ENCODE assay signal across 8 cellular contexts in genomic region chr5:50441479-50441815, GRCh38. TPM values are rescaled to one million over a fixed set of nuclear protein-coding genes. Genes with fewer than 3 reads are reported as not detected.
A peak's percentile ranks its signal among the peaks of the same experiment; 100 is the strongest.
DNase-seq lines count a peak whose midpoint lies in the region; ATAC-seq and TF ChIP-seq lines count a peak whose summit lies in the region.

No MANE protein-coding gene starts in this region.

- H3K9me3 Mint-ChIP-seq in activated CD4-positive, alpha-beta T cell treated with anti-CD3 and anti-CD28 coated beads for 36 hours (ENCODE audit: low read depth): peaks cover under 1% of the 10 kb centered on the region
- H3K9me3 Mint-ChIP-seq in activated B cell treated with CpG ODN at 0.5 μM for 24 hours: no peaks in the 10 kb centered on the region
- no peaks in the 10 kb centered on the region for H3K9me3 Mint-ChIP-seq in stimulated activated naive B cell treated with anti-CD40 and anti-IgM and Interleukin-4, amounts not matched to agents 10 μg/mL and 1 μg/mL and 100 μg/mL, for 72 hours

- TF ChIP-seq CTCF in activated B cell treated with CpG ODN at 0.5 μM for 24 hours (IDR thresholded peaks at IDR 0.05) (no peak), GM10266 (IDR thresholded peaks at IDR 0.05; ENCODE audit: control insufficient read depth, insufficient read depth, low read depth, missing control alignments) (no peak)

- intact Hi-C loops in activated CD4-positive, alpha-beta T cell treated with anti-CD3 and anti-CD28 coated beads for 36 hours (cut with DNase I, micrococcal nuclease): loop anchor here (1.0 to 5.0 kb wide), 7 partner anchors 153 to 309 kb away; partner anchors contain the start of gene PARP8 (in 1 of the 2)
- intact Hi-C loops in activated B cell treated with CpG ODN at 0.5 μM for 24 hours (cut with micrococcal nuclease): loop anchor here (1.0 to 5.0 kb wide), 5 partner anchors 25 to 416 kb away; partner anchors contain the start of gene PARP8

- ATAC-seq in activated CD4-positive, alpha-beta T cell treated with anti-CD3 and anti-CD28 coated beads for 36 hours: no peak
- ATAC-seq in activated B cell treated with CpG ODN at 0.5 μM for 24 hours (ENCODE audit: low read depth): peak; percentile 5
- no peak for ATAC-seq in stimulated activated naive B cell treated with anti-CD40 and anti-IgM and Interleukin-4, amounts not matched to agents 10 μg/mL and 1 μg/mL and 100 μg/mL, for 72 hours (replicated peaks)

- CTCF ChIA-PET in activated CD4-positive, alpha-beta T cell treated with anti-CD3 and anti-CD28 coated beads for 36 hours (lab: Charles Lee): interaction anchor here (1.0 to 1.1 kb wide), 2 partner anchors 14 to 310 kb away, joined by 3 read pairs; no protein-coding TSS in a partner anchor
- CTCF ChIA-PET in activated B cell treated with CpG ODN at 0.5 μM for 24 hours (lab: Charles Lee): interaction anchor here (1.1 to 2.8 kb wide), 3 partner anchors 11 to 280 kb away, joined by 3 to 12 read pairs (median 4); no protein-coding TSS in a partner anchor

- H3K36me3 Mint-ChIP-seq in activated CD4-positive, alpha-beta T cell treated with anti-CD3 and anti-CD28 coated beads for 36 hours (ENCODE audit: low read depth): peaks cover 10% of the 10 kb centered on the region
- peaks cover 2% of the 10 kb centered on the region for H3K36me3 Mint-ChIP-seq in activated B cell treated with CpG ODN at 0.5 μM for 24 hours (ENCODE audit: low read depth)
- peaks cover 6 to 12% of the 10 kb centered on the region in 2 donors for H3K36me3 Mint-ChIP-seq in stimulated activated naive B cell treated with anti-CD40 and anti-IgM and Interleukin-4, amounts not matched to agents 10 μg/mL and 1 μg/mL and 100 μg/mL, for 72 hours

- H3K4me3 ChIP-seq in iPS-11a (ENCODE audit: low read depth, low read length): peak overlapping the region; percentile 57

- no peaks in the 10 kb centered on the region for H3K27me3 Mint-ChIP-seq in activated CD4-positive, alpha-beta T cell treated with anti-CD3 and anti-CD28 coated beads for 36 hours
- no peaks in the 10 kb centered on the region for H3K27me3 Mint-ChIP-seq in activated B cell treated with CpG ODN at 0.5 μM for 24 hours
- no peaks in the 10 kb centered on the region for H3K27me3 Mint-ChIP-seq in stimulated activated naive B cell treated with anti-CD40 and anti-IgM and Interleukin-4, amounts not matched to agents 10 μg/mL and 1 μg/mL and 100 μg/mL, for 72 hours

- no peak for DNase-seq in activated CD4-positive, alpha-beta T cell treated with anti-CD3 and anti-CD28 coated beads for 36 hours
- DNase-seq in activated CD4-positive, alpha-beta T cell treated with anti-CD3 and anti-CD28 coated beads for 1 hour: no peak
- DNase-seq in activated B cell treated with CpG ODN at 0.5 μM for 24 hours (no peak), DMS53 (lab: John Stamatoyannopoulos, UW) (no peak), GM10266 (ENCODE audit: extremely low spot score) (no peak)
- DNase-seq in stimulated activated naive B cell treated with anti-CD40 and anti-IgM and Interleukin-4, amounts not matched to agents 10 μg/mL and 1 μg/mL and 100 μg/mL, for 72 hours: no peak
- no peak for DNase-seq in stimulated activated naive CD4-positive, alpha-beta T cell treated with Interleukin-2 at 50 U/mL for 16 hours (lab: John Stamatoyannopoulos, UW)

- H3K4me1 Mint-ChIP-seq in activated CD4-positive, alpha-beta T cell treated with anti-CD3 and anti-CD28 coated beads for 36 hours: peaks cover 68% of the 10 kb centered on the region
- H3K4me1 Mint-ChIP-seq in activated B cell treated with CpG ODN at 0.5 μM for 24 hours: peaks cover 65% of the 10 kb centered on the region
- H3K4me1 Mint-ChIP-seq in stimulated activated naive B cell treated with anti-CD40 and anti-IgM and Interleukin-4, amounts not matched to agents 10 μg/mL and 1 μg/mL and 100 μg/mL, for 72 hours: peaks cover 34 to 70% of the 10 kb centered on the region in 2 donors

- POLR2A ChIA-PET in activated CD4-positive, alpha-beta T cell treated with anti-CD3 and anti-CD28 coated beads for 36 hours (lab: Charles Lee): interaction anchor here (0.7 to 1.1 kb wide), 2 partner anchors 226 to 275 kb away, joined by 3 to 4 read pairs; no protein-coding TSS in a partner anchor
- POLR2A ChIA-PET in activated B cell treated with CpG ODN at 0.5 μM for 24 hours (lab: Charles Lee): interaction anchor here (0.6 to 2.9 kb wide), 14 partner anchors 11 to 302 kb away, joined by 3 to 24 read pairs (median 3); partner anchors contain the start of gene PARP8

- peak overlapping the region; percentile 86 for H3K27ac Mint-ChIP-seq in activated CD4-positive, alpha-beta T cell treated with anti-CD3 and anti-CD28 coated beads for 36 hours
- H3K27ac Mint-ChIP-seq in activated B cell treated with CpG ODN at 0.5 μM for 24 hours: peak overlapping the region; percentile 98
- peak overlapping the region; percentile 97 for H3K27ac Mint-ChIP-seq in stimulated activated naive B cell treated with anti-CD40 and anti-IgM and Interleukin-4, amounts not matched to agents 10 μg/mL and 1 μg/mL and 100 μg/mL, for 72 hours

- H3K4me3 Mint-ChIP-seq in activated CD4-positive, alpha-beta T cell treated with anti-CD3 and anti-CD28 coated beads for 36 hours: peak overlapping the region; percentile 90
- H3K4me3 Mint-ChIP-seq in activated B cell treated with CpG ODN at 0.5 μM for 24 hours: peak overlapping the region; percentile 90
- H3K4me3 Mint-ChIP-seq in stimulated activated naive B cell treated with anti-CD40 and anti-IgM and Interleukin-4, amounts not matched to agents 10 μg/mL and 1 μg/mL and 100 μg/mL, for 72 hours: peak overlapping the region; percentile 92 to 96

RNA-seq across cellular contexts. Expression of gene EMB, which starts 0.4 kb away (rescaled TPM):
- total RNA-seq in activated CD4-positive, alpha-beta T cell treated with anti-CD3 and anti-CD28 coated beads for 36 hours: 10 to 100 TPM; 37.4 to 53.0 TPM
- total RNA-seq in activated B cell treated with CpG ODN at 0.5 μM for 24 hours: 70.2 and 72.1 TPM in 2 replicates
